In genomic region chr3:38614091-38614490, GRCh38 we compare ENCODE assay signal across 26 cellular contexts. TPM values are rescaled to one million over a fixed set of nuclear protein-coding genes. Genes with fewer than 3 reads are reported as not detected.
"Had no signal": no experiment of that assay in that cellular context is flagged by ENCODE, and none has a peak within 500 bp of the region (broad histone marks: within the 10 kb centered on the region; RNA-seq: fewer than 3 reads in every experiment).

No MANE protein-coding gene starts in this region.

- H3K4me1 Mint-ChIP-seq: activated CD4-positive, alpha-beta T cell treated with anti-CD3 and anti-CD28 coated beads, Interleukin-2, amount 10 ng/mL, durations not matched to agents 7 days and 5 days; activated T-helper 17 cell treated with anti-CD3 and anti-CD28 coated beads, Interleukin-2, amount 50 U/mL, for 72 hours; T-cell had no signal

- H3K9me3 Mint-ChIP-seq: activated CD4-positive, alpha-beta memory T cell treated with anti-CD3 and anti-CD28 coated beads for 36 hours; activated CD4-positive, alpha-beta T cell treated with anti-CD3 and anti-CD28 coated beads, Interleukin-2, amount 10 ng/mL, durations not matched to agents 7 days and 5 days; activated T-helper 17 cell treated with anti-CD3 and anti-CD28 coated beads, Interleukin-2, amount 50 U/mL, for 72 hours; T-cell had no signal

- H3K27ac Mint-ChIP-seq: activated CD4-positive, alpha-beta memory T cell treated with anti-CD3 and anti-CD28 coated beads for 36 hours; activated CD4-positive, alpha-beta T cell treated with anti-CD3 and anti-CD28 coated beads, Interleukin-2, amount 10 ng/mL, durations not matched to agents 7 days and 5 days; activated T-helper 17 cell treated with anti-CD3 and anti-CD28 coated beads, Interleukin-2, amount 50 U/mL, for 72 hours; T-cell had no signal

- H3K4me3 Mint-ChIP-seq: activated CD4-positive, alpha-beta memory T cell treated with anti-CD3 and anti-CD28 coated beads for 36 hours; activated CD4-positive, alpha-beta T cell treated with anti-CD3 and anti-CD28 coated beads, Interleukin-2, amount 10 ng/mL, durations not matched to agents 7 days and 5 days; activated T-helper 17 cell treated with anti-CD3 and anti-CD28 coated beads, Interleukin-2, amount 50 U/mL, for 72 hours; T-cell had no signal

- H3K27me3 ChIP-seq: ascending aorta, body of pancreas, Peyer's patch had no signal

- H3K4me3 ChIP-seq: ascending aorta, body of pancreas, cardiac muscle cell, Peyer's patch had no signal

- H3K36me3 ChIP-seq: ascending aorta, cardiac muscle cell, Peyer's patch had no signal

- H3K9me3 ChIP-seq: ascending aorta, body of pancreas, Peyer's patch had no signal

- ATAC-seq: activated T-helper 17 cell treated with anti-CD3 and anti-CD28 coated beads, Interleukin-2, amount 50 U/mL, for 72 hours; body of pancreas; HepG2; T-cell had no signal

- H3K4me1 ChIP-seq: ascending aorta, body of pancreas, Peyer's patch had no signal

- H3K36me3 Mint-ChIP-seq: activated CD4-positive, alpha-beta memory T cell treated with anti-CD3 and anti-CD28 coated beads for 36 hours; T-cell had no signal

- DNase-seq: activated CD4-positive, alpha-beta memory T cell treated with anti-CD3 and anti-CD28 coated beads for 36 hours; activated CD4-positive, alpha-beta T cell treated with anti-CD3 and anti-CD28 coated beads, Interleukin-2, amount 10 ng/mL, durations not matched to agents 7 days and 5 days; activated CD4-positive, CD25-positive, alpha-beta regulatory T cell; activated naive CD4-positive, alpha-beta T cell treated with anti-CD3 and anti-CD28 coated beads, Interleukin-2, amount 50 U/mL, for 16 hours; activated T-cell treated with anti-CD3 and anti-CD28 coated beads for 4 hours; activated T-cell treated with anti-CD3 and anti-CD28 coated beads, Interleukin-2, amount 50 U/mL, for 48 hours; amniotic stem cell; body of pancreas; NCI-H1105; NCI-H1436; NCI-H1694 treated with DMSO at 0.1 percent for 48 hours; NCI-H2081; NCI-H510A treated with DMSO at 0.1 percent for 48 hours; SIG-M5; T-cell; T-helper 2 cell; T1000 had no signal

- H3K27ac ChIP-seq: ascending aorta, body of pancreas, cardiac muscle cell, KMS-11, Peyer's patch, RWPE1, VCaP had no signal

RNA-seq across cellular contexts. Expression of gene SCN5A, which starts 35.4 kb away (rescaled TPM):
- total RNA-seq: activated CD4-positive, alpha-beta T cell treated with anti-CD3 and anti-CD28 coated beads, Interleukin-2, amount 10 ng/mL, durations not matched to agents 7 days and 5 days; HepG2; MCF 10A had no signal
